In genomic region chr1:24742090-24742938, GRCh38 we compare ENCODE assay signal across 10 cellular contexts. TPM values are rescaled to one million over a fixed set of nuclear protein-coding genes. Genes with fewer than 3 reads are reported as not detected.
A peak's percentile ranks its signal among the peaks of the same experiment; 100 is the strongest.
DNase-seq lines count a peak whose midpoint lies in the region; ATAC-seq and TF ChIP-seq lines count a peak whose summit lies in the region.
"Had no signal": no experiment of that assay in that cellular context is flagged by ENCODE, and none has a peak within 500 bp of the region (broad histone marks: within the 10 kb centered on the region; RNA-seq: fewer than 3 reads in every experiment).

No MANE protein-coding gene starts in this region.

- peak overlapping the region; percentile 23 to 46 for H3K18ac ChIP-seq in mesenchymal stem cell (ENCODE audit: low read depth in 1 of 2, low read length in 2 of 2)

- no peak for DNase-seq in CD4-positive, CD25-positive, alpha-beta regulatory T cell
- DNase-seq in HS-27A (ENCODE audit: low read depth): peak; percentile 63
- DNase-seq in activated naive CD8-positive, alpha-beta T cell treated with anti-CD3 and anti-CD28 coated beads for 36 hours: no peak
- peak; percentile 87 for DNase-seq in mesenchymal stem cell
- no peak for DNase-seq in NCI-H748 treated with DMSO at 0.1 percent for 48 hours (lab: John Stamatoyannopoulos, UW)
- no peak for DNase-seq in left lung
- DNase-seq: activated T-cell treated with anti-CD3 and anti-CD28 coated beads for 4 hours, NCI-H345 had no signal

- WGBS in mesenchymal stem cell: 54% methylated on average over 8 of the region's 9 CpGs

- H3K23ac ChIP-seq in mesenchymal stem cell (ENCODE audit: low read length in 2 of 2): no peak overlapping the region

- peaks cover 18% of the 10 kb centered on the region for H3K4me1 ChIP-seq in CD4-positive, CD25-positive, alpha-beta regulatory T cell (ENCODE audit: control insufficient read depth, insufficient read depth, low read length, poor library complexity, severe bottlenecking)
- H3K4me1 ChIP-seq in mesenchymal stem cell (ENCODE audit: control insufficient read depth, insufficient read depth, low read depth, low read length) (peaks cover 16% of the 10 kb centered on the region), left lung (peaks cover 6 to 41% of the 10 kb centered on the region in 2 donors)

- H2AFZ ChIP-seq in mesenchymal stem cell (ENCODE audit: low read depth, low read length): no peak overlapping the region

- H2AK5ac ChIP-seq in mesenchymal stem cell (ENCODE audit: low read length, severe bottlenecking): peak overlapping the region; percentile 80

- peak overlapping the region; percentile 94 for H2BK120ac ChIP-seq in mesenchymal stem cell (ENCODE audit: low read depth, low read length)

- no peak overlapping the region for H3K4me3 ChIP-seq in CD4-positive, CD25-positive, alpha-beta regulatory T cell (ENCODE audit: low read depth, low read length)
- H3K4me3 ChIP-seq in mesenchymal stem cell (ENCODE audit: insufficient read depth in 1 of 2, low read depth in 1 of 2, low read length in 2 of 2) (no peak overlapping the region), left lung (no peak overlapping the region)

- peaks cover 37% of the 10 kb centered on the region for H3K27me3 Mint-ChIP-seq in CD4-positive, CD25-positive, alpha-beta regulatory T cell
- H3K27me3 Mint-ChIP-seq in activated naive CD8-positive, alpha-beta T cell treated with anti-CD3 and anti-CD28 coated beads for 36 hours: peaks cover 11% of the 10 kb centered on the region

- no peaks in the 10 kb centered on the region for H3K9me3 ChIP-seq in CD4-positive, CD25-positive, alpha-beta regulatory T cell (ENCODE audit: control insufficient read depth in 2 of 2, low read length in 2 of 2)
- H3K9me3 ChIP-seq in mesenchymal stem cell (ENCODE audit: control insufficient read depth, low read length) (no peaks in the 10 kb centered on the region), left lung (no peaks in the 10 kb centered on the region)

- no peak overlapping the region for H2BK15ac ChIP-seq in mesenchymal stem cell (ENCODE audit: low read depth, poor library complexity, severe bottlenecking)

- no peak overlapping the region for H3K14ac ChIP-seq in mesenchymal stem cell (ENCODE audit: low read length in 2 of 2)

- no peak overlapping the region for H3K9ac ChIP-seq in mesenchymal stem cell (ENCODE audit: low read length)

- H3K4me3 Mint-ChIP-seq in CD4-positive, CD25-positive, alpha-beta regulatory T cell: peak overlapping the region in 3 of 4 donors; percentile 21 to 87 (median 45)
- no peak overlapping the region for H3K4me3 Mint-ChIP-seq in activated naive CD8-positive, alpha-beta T cell treated with anti-CD3 and anti-CD28 coated beads for 36 hours

- H3K4me1 Mint-ChIP-seq in CD4-positive, CD25-positive, alpha-beta regulatory T cell: peaks cover 12 to 29% (median 19%) of the 10 kb centered on the region in 4 donors
- peaks cover 38% of the 10 kb centered on the region for H3K4me1 Mint-ChIP-seq in activated naive CD8-positive, alpha-beta T cell treated with anti-CD3 and anti-CD28 coated beads for 36 hours

- peak overlapping the region; percentile 86 to 95 for H3K4ac ChIP-seq in mesenchymal stem cell (ENCODE audit: low read depth in 1 of 2, low read length in 2 of 2)

- H3K27ac ChIP-seq in CD4-positive, CD25-positive, alpha-beta regulatory T cell (ENCODE audit: insufficient read depth, low read length, poor library complexity, severe bottlenecking): no peak overlapping the region
- H3K27ac ChIP-seq in mesenchymal stem cell (ENCODE audit: low read length, poor library complexity, severe bottlenecking) (peak overlapping the region; percentile 88), left lung (no peak overlapping the region)

- TF ChIP-seq CTCF in left lung (IDR thresholded peaks at IDR 0.05): no peak

- ATAC-seq in CD4-positive, CD25-positive, alpha-beta regulatory T cell (ENCODE audit: low read depth in 2 of 2): no peak
- ATAC-seq in GM19324 (IDR thresholded peaks at IDR 0.05; ENCODE audit: low FRiP score, unreplicated experiment): no peak
- no peak for ATAC-seq in left lung
- ATAC-seq in HG02884 (IDR thresholded peaks at IDR 0.05; ENCODE audit: unreplicated experiment): no peak

- peak overlapping the region; percentile 21 for H3K4me2 ChIP-seq in mesenchymal stem cell (ENCODE audit: low read length, poor library complexity, severe bottlenecking)

- intact Hi-C loops in left lung (cut with DNase I): no loop called here

- H3K27ac Mint-ChIP-seq in CD4-positive, CD25-positive, alpha-beta regulatory T cell: peak overlapping the region in 1 of 3 donors; percentile 76
- H3K27ac Mint-ChIP-seq in activated naive CD8-positive, alpha-beta T cell treated with anti-CD3 and anti-CD28 coated beads for 36 hours: peak overlapping the region; percentile 19

- H3K79me1 ChIP-seq in mesenchymal stem cell (replicated peaks; ENCODE audit: low read length, poor library complexity, severe bottlenecking): no peaks in the 10 kb centered on the region

- peak overlapping the region; percentile 22 to 90 for H2BK12ac ChIP-seq in mesenchymal stem cell (ENCODE audit: low read length in 2 of 2)

- no peak overlapping the region for H2BK5ac ChIP-seq in mesenchymal stem cell (ENCODE audit: low read depth, low read length, poor library complexity, severe bottlenecking)

- peaks cover 0 to 4% (median 0%) of the 10 kb centered on the region in 7 donors for H3K9me3 Mint-ChIP-seq in CD4-positive, CD25-positive, alpha-beta regulatory T cell
- no peaks in the 10 kb centered on the region for H3K9me3 Mint-ChIP-seq in activated naive CD8-positive, alpha-beta T cell treated with anti-CD3 and anti-CD28 coated beads for 36 hours

- H4K91ac ChIP-seq in mesenchymal stem cell (ENCODE audit: low read length): peak overlapping the region; percentile 75

- H3K27me3 ChIP-seq in CD4-positive, CD25-positive, alpha-beta regulatory T cell (ENCODE audit: control insufficient read depth, insufficient read depth, low read length): peaks cover 2% of the 10 kb centered on the region
- H3K27me3 ChIP-seq in mesenchymal stem cell (ENCODE audit: control insufficient read depth in 1 of 2, insufficient read depth in 1 of 2, low read length in 2 of 2) (no peaks in the 10 kb centered on the region), left lung (no peaks in the 10 kb centered on the region)

- peak overlapping the region; percentile 72 for H4K8ac ChIP-seq in mesenchymal stem cell (ENCODE audit: low read length)

- no peaks in the 10 kb centered on the region for H3K36me3 ChIP-seq in CD4-positive, CD25-positive, alpha-beta regulatory T cell (ENCODE audit: control insufficient read depth, insufficient read depth, low read length)
- H3K36me3 ChIP-seq in mesenchymal stem cell (ENCODE audit: control insufficient read depth in 1 of 2, insufficient read depth in 2 of 2, low read depth in 1 of 2, low read length in 2 of 2) (no peaks in the 10 kb centered on the region), left lung (no peaks in the 10 kb centered on the region)

- H3K36me3 Mint-ChIP-seq in CD4-positive, CD25-positive, alpha-beta regulatory T cell: no peaks in the 10 kb centered on the region
- H3K36me3 Mint-ChIP-seq in activated naive CD8-positive, alpha-beta T cell treated with anti-CD3 and anti-CD28 coated beads for 36 hours: peaks cover 3% of the 10 kb centered on the region

RNA-seq across cellular contexts. Expression of gene CLIC4, which starts 2.9 kb away (rescaled TPM):
- 2.1 TPM for total RNA-seq in CD4-positive, CD25-positive, alpha-beta regulatory T cell
- 1 to 10 TPM in 1 of 4 donors, under 1 TPM in 3; 0.08 to 2.1 (median 0.53) TPM for polyA plus RNA-seq in CD4-positive, CD25-positive, alpha-beta regulatory T cell
- 10 to 100 TPM; 25.0 to 26.4 TPM for total RNA-seq in activated naive CD8-positive, alpha-beta T cell treated with anti-CD3 and anti-CD28 coated beads for 36 hours
- 212 TPM for polyA plus RNA-seq in mesenchymal stem cell (2013, experiment 1 of 2)
- polyA plus RNA-seq in mesenchymal stem cell (2013, experiment 2 of 2): 219 TPM
- 100 to 1,000 TPM; 158 to 197 TPM for total RNA-seq in left lung

Comparison
In these comparisons a context has a peak if more than half of its experiments do, and no peak if none do; other contexts are left out.
1. DNase-seq: peak in HS-27A (single experiment) and mesenchymal stem cell (single experiment); none in CD4-positive, CD25-positive, alpha-beta regulatory T cell (0 of 3), activated naive CD8-positive, alpha-beta T cell treated with anti-CD3 and anti-CD28 coated beads for 36 hours (single experiment), NCI-H748 treated with DMSO at 0.1 percent for 48 hours (single experiment) and left lung (0 of 2).
2. RNA of gene CLIC4, which starts 2.9 kb away (total RNA-seq): 158 to 197 TPM in left lung; 25.0 to 26.4 TPM in activated naive CD8-positive, alpha-beta T cell treated with anti-CD3 and anti-CD28 coated beads for 36 hours and 2.1 TPM in CD4-positive, CD25-positive, alpha-beta regulatory T cell (single experiment); every median in the first group is over 4 times any median in the second.